ENCODE assay signal across 16 cellular contexts in the genomic region with DNA sequence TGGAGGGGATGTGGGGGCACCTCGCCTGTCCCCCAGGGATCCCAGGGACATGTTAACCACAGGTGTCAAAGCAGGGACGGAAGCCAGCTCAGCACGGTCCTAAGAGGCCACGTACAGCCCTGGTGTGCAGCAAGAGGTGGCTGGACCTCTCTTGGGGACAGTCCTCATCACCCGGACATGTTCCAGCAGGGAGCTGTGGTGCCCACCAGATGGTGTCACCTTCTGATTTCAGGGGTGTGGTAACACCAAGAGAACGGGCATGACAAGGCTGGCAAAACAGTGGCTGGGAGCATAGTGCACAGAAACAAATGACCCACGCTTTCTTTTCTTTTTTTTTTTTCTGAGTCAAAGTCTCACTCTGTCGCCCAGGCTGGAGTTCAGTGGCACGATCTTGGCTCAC. TPM values are rescaled to one million over a fixed set of nuclear protein-coding genes. Genes with fewer than 3 reads are reported as not detected.
DNase-seq lines count a peak whose midpoint lies in the region; ATAC-seq, FAIRE-seq and TF ChIP-seq lines count a peak whose summit lies in the region.
"Had no signal": no experiment of that assay in that cellular context is flagged by ENCODE, and none has a peak within 500 bp of the region (broad histone marks: within the 10 kb centered on the region; RNA-seq: fewer than 3 reads in every experiment).

No MANE protein-coding gene starts in this region.

- ATAC-seq in right lobe of liver (peak; percentile 64 to 85 (median 66)), HepG2 (no peak), HG02759 (IDR thresholded peaks at IDR 0.05; ENCODE audit: unreplicated experiment) (no peak)
- ATAC-seq: GM12878 had no signal

- H3K18ac ChIP-seq in neuronal stem cell (ENCODE audit: low read length): peak overlapping the region; percentile 65

- no peak overlapping the region for H3K4ac ChIP-seq in neuronal stem cell (ENCODE audit: low read length)

- H4K8ac ChIP-seq in neuronal stem cell (ENCODE audit: low read depth, low read length): no peak overlapping the region

- in situ Hi-C loops in HepG2 (cut with HindIII; ENCODE audit: extremely low pct_ligation_motif_present, low pct_unique_long_range_greater_than_20kb): loop anchor here (10.0 kb wide), 1 partner anchor 161 kb away; no protein-coding TSS in a partner anchor

- CTCF ChIA-PET in HepG2 (lab: Yijun Ruan, JAX; ENCODE audit: low intra/inter-chr PET ratio, low total read pairs): no interaction called here

- no peak overlapping the region for H2BK5ac ChIP-seq in neuronal stem cell (ENCODE audit: low read length)

- no peak for TF ChIP-seq RAD21 in HepG2 (CRISPR knock-in tag; IDR thresholded peaks at IDR 0.05)

- H2BK120ac ChIP-seq in neuronal stem cell (ENCODE audit: low read depth, low read length): no peak overlapping the region

- intact Hi-C loops in right lobe of liver (cut with DNase I) (no loop called here), HepG2 (cut with micrococcal nuclease; ENCODE audit: unreplicated experiment) (no loop called here)

- no peaks in the 10 kb centered on the region for H3K79me1 ChIP-seq in neuronal stem cell (ENCODE audit: low read depth, low read length)

- H3K79me2 ChIP-seq in HepG2 (ENCODE audit: insufficient read depth, low read length): no peaks in the 10 kb centered on the region

- no peak overlapping the region for H3K23ac ChIP-seq in neuronal stem cell (ENCODE audit: low read depth, low read length, poor library complexity)

- H3K4me3 ChIP-seq in right lobe of liver: no peak overlapping the region
- no peak overlapping the region for H3K4me3 ChIP-seq in HepG2 (replicated peaks in 1 of 3; ENCODE audit: insufficient read depth in 1 of 3, low read depth in 2 of 3, low read length in 3 of 3)
- no peak overlapping the region for H3K4me3 ChIP-seq in bronchial epithelial cell (ENCODE audit: low read depth, low read length)
- no peak overlapping the region for H3K4me3 ChIP-seq in neuronal stem cell (ENCODE audit: low read length in 2 of 2)
- H3K4me3 ChIP-seq: GM12878 had no signal

- H3K27me3 ChIP-seq in right lobe of liver (no peaks in the 10 kb centered on the region), HepG2 (ENCODE audit: control insufficient read depth in 1 of 2, insufficient read depth in 2 of 2, low read length in 2 of 2) (no peaks in the 10 kb centered on the region), bronchial epithelial cell (ENCODE audit: control insufficient read depth, insufficient read depth, low read length) (no peaks in the 10 kb centered on the region), neuronal stem cell (ENCODE audit: control insufficient read depth in 3 of 3, insufficient read depth in 3 of 3, low read depth in 1 of 3, low read length in 3 of 3) (peaks cover 0 to 52% (median 2%) of the 10 kb centered on the region in 3 experiments)

- peak overlapping the region; percentile 24 for H4K91ac ChIP-seq in neuronal stem cell (ENCODE audit: low read depth, low read length, poor library complexity)

- 60% methylated on average over 2 of the region's 9 CpGs for WGBS in right lobe of liver (ENCODE audit: insufficient coverage, low coverage, low lambda C conversion rate, missing lambda C conversion rate)
- 94% methylated on average over 4 of the region's 9 CpGs for WGBS in HepG2 (ENCODE audit: low lambda C conversion rate)
- WGBS in neuronal stem cell (ENCODE audit: extremely low coverage in 2 of 2, insufficient read length in 2 of 2, insufficient replicate concordance in 1 of 2), 2 donors: no CpG with 5 or more reads among the region's 9 CpGs

- BruUV-seq in HepG2 (replicated peaks; lab: Mats Ljungman, UMichigan): no TSS peak

- H2BK12ac ChIP-seq in neuronal stem cell (ENCODE audit: low read length): no peak overlapping the region

- H3K27ac ChIP-seq in right lobe of liver (peak overlapping the region in 1 of 3 donors; percentile 50), HepG2 (ENCODE audit: extremely low read length, insufficient read depth, low read length) (no peak overlapping the region), neuronal stem cell (replicated peaks; ENCODE audit: low read length) (no peak overlapping the region)
- H3K27ac ChIP-seq: C4-2B had no signal

- H3K14ac ChIP-seq in neuronal stem cell (ENCODE audit: low read length): no peak overlapping the region

- H4K20me1 ChIP-seq in HepG2 (ENCODE audit: insufficient read depth, low read length): no peaks in the 10 kb centered on the region

- DNase-seq in right lobe of liver: no peak
- no peak for DNase-seq in HepG2 (ENCODE audit: low spot score)
- DNase-seq in bronchial epithelial cell (ENCODE audit: low read depth): no peak
- no peak for DNase-seq in neuronal stem cell (ENCODE audit: low spot score)
- DNase-seq in effector CD8-positive, alpha-beta T cell (lab: John Stamatoyannopoulos, UW): no peak
- no peak for DNase-seq in NCI-H1092 treated with DMSO at 0.1 percent for 48 hours (lab: John Stamatoyannopoulos, UW)
- DNase-seq in OCI-M2 (lab: John Stamatoyannopoulos, UW; ENCODE audit: unreplicated experiment): no peak
- DNase-seq: 8988T; ACHN; CD4-positive, alpha-beta memory T cell; DMS79 had no signal

- H3K4me2 ChIP-seq in HepG2 (ENCODE audit: low read depth, low read length): no peak overlapping the region
- H3K4me2 ChIP-seq in neuronal stem cell (ENCODE audit: insufficient read depth, low read length, poor library complexity, severe bottlenecking): no peak overlapping the region

- H2AK5ac ChIP-seq in neuronal stem cell (ENCODE audit: low read depth, low read length): no peak overlapping the region

- no peaks in the 10 kb centered on the region for H3K9me3 ChIP-seq in right lobe of liver
- 0 out of 2 replicates have a peak, but pooled peaks cover 4% of the 10 kb centered on the region for H3K9me3 ChIP-seq in HepG2 (ENCODE audit: low read length)
- peaks cover 0 to 7% of the 10 kb centered on the region in 2 donors for H3K9me3 ChIP-seq in neuronal stem cell (replicated peaks in 1 of 2; ENCODE audit: control insufficient read depth in 2 of 2, insufficient read depth in 1 of 2, low read depth in 1 of 2, low read length in 2 of 2)

- POLR2A ChIA-PET in HepG2 (lab: Yijun Ruan, JAX): no interaction called here

- H2BK15ac ChIP-seq in neuronal stem cell (ENCODE audit: low read length): peak overlapping the region; percentile 15

- H3K9ac ChIP-seq in HepG2 (ENCODE audit: insufficient read depth, low read depth, low read length) (no peak overlapping the region), neuronal stem cell (ENCODE audit: low read depth, low read length, poor library complexity) (peak overlapping the region; percentile 30)

- peak in 2 of 4 donors; percentile 5 to 25 for TF ChIP-seq CTCF in right lobe of liver (IDR thresholded peaks at IDR 0.05)
- no peak for TF ChIP-seq CTCF in HepG2 (CRISPR knock-in tag; IDR thresholded peaks at IDR 0.05)
- no peak for TF ChIP-seq CTCF in bronchial epithelial cell (IDR thresholded peaks at IDR 0.05; ENCODE audit: insufficient read depth, low read length, severe bottlenecking)

- no peak for TF ChIP-seq EP300 in HepG2 (IDR thresholded peaks at IDR 0.05; ENCODE audit: low read depth in 2 of 2, low read length in 2 of 2)
- TF ChIP-seq EP300 in HepG2 (CRISPR knock-in tag; IDR thresholded peaks at IDR 0.05; ENCODE audit: borderline replicate concordance): no peak

- no peak for FAIRE-seq in HepG2 (lab: Jason Lieb, UNC)
- FAIRE-seq in bronchial epithelial cell (lab: Jason Lieb, UNC): peak; percentile 76
- FAIRE-seq: GM12878, GM18507, H54 had no signal

- TF ChIP-seq POLR2A in right lobe of liver (IDR thresholded peaks at IDR 0.05) (no peak), HepG2 (IDR thresholded peaks at IDR 0.05; ENCODE audit: insufficient read depth in 1 of 2, low read depth in 2 of 2, low read length in 2 of 2) (no peak)

- H2AFZ ChIP-seq in HepG2 (ENCODE audit: low read length) (no peak overlapping the region), neuronal stem cell (ENCODE audit: low read length) (no peak overlapping the region)

- H3K36me3 ChIP-seq in right lobe of liver (peaks cover 0 to 50% (median 19%) of the 10 kb centered on the region in 4 donors), HepG2 (replicated peaks in 1 of 2; ENCODE audit: control insufficient read depth in 1 of 2, insufficient read depth in 2 of 2, low read length in 2 of 2) (peaks cover 24 to 66% of the 10 kb centered on the region in 2 experiments; a peak in 4 of 5 replicates), bronchial epithelial cell (ENCODE audit: control insufficient read depth, insufficient read depth, low read length) (peaks cover 17% of the 10 kb centered on the region), neuronal stem cell (replicated peaks in 1 of 2; ENCODE audit: control insufficient read depth in 2 of 2, insufficient read depth in 2 of 2, low read length in 2 of 2) (no peaks in the 10 kb centered on the region)

- H3K4me1 ChIP-seq in right lobe of liver: peaks cover 0 to 3% (median 0%) of the 10 kb centered on the region in 4 donors
- no peaks in the 10 kb centered on the region for H3K4me1 ChIP-seq in HepG2 (ENCODE audit: insufficient read depth, low read length)
- no peaks in the 10 kb centered on the region for H3K4me1 ChIP-seq in neuronal stem cell (ENCODE audit: control insufficient read depth in 2 of 2, insufficient read depth in 1 of 2, low read depth in 1 of 2, low read length in 2 of 2)

RNA-seq across cellular contexts. Expression of gene COMT, which starts 25.6 kb away (rescaled TPM):
- 100 to 1,000 TPM; 144 to 270 (median 200) TPM for total RNA-seq in right lobe of liver
- 144 and 162 TPM in 2 replicates for total RNA-seq in HepG2 (2016; rRNA removed; fragmentation: Illumina TruSeq; extraction: Trizol)
- total RNA-seq in HepG2 (2016; cell fraction: cytosol; rRNA removed; fragmentation: Illumina TruSeq; extraction: Trizol; ENCODE audit: low read depth): 44.0 and 61.5 TPM in 2 replicates
- total RNA-seq in HepG2 (2016; cell fraction: insoluble cytoplasmic fraction; rRNA removed; fragmentation: Illumina TruSeq; extraction: Trizol): 127 and 167 TPM in 2 replicates
- total RNA-seq in HepG2 (2016; cell fraction: membrane; rRNA removed; fragmentation: Illumina TruSeq; extraction: Trizol): 60.4 and 90.3 TPM in 2 replicates
- total RNA-seq in HepG2 (2016; cell fraction: nucleus; rRNA removed; fragmentation: Illumina TruSeq; extraction: Trizol): 92.2 and 95.4 TPM in 2 replicates
- polyA plus RNA-seq in HepG2 (2011; rRNA removed): 156 and 194 TPM in 2 replicates
- polyA plus RNA-seq in HepG2 (2011; cell fraction: cytosol; rRNA removed): 185 and 260 TPM in 2 replicates
- 192 TPM in 2 replicates for polyA plus RNA-seq in HepG2 (2011; cell fraction: nucleus; rRNA removed)
- polyA plus RNA-seq in HepG2 (2012): 90.6 and 123 TPM in 2 replicates
- polyA plus RNA-seq in HepG2 (2016; cell fraction: cytosol; fragmentation: Illumina TruSeq; extraction: Trizol; ENCODE audit: low read depth): 59.9 and 87.6 TPM in 2 replicates
- 139 and 159 TPM in 2 replicates for polyA plus RNA-seq in HepG2 (2016; cell fraction: insoluble cytoplasmic fraction; fragmentation: Illumina TruSeq; extraction: Trizol; ENCODE audit: low read depth)
- polyA plus RNA-seq in HepG2 (2016; cell fraction: membrane; fragmentation: Illumina TruSeq; extraction: Trizol; ENCODE audit: low read depth): 62.3 and 85.6 TPM in 2 replicates
- polyA plus RNA-seq in HepG2 (2016; cell fraction: nucleus; fragmentation: Illumina TruSeq; extraction: Trizol; ENCODE audit: insufficient read depth, low read depth): 155 and 158 TPM in 2 replicates
- polyA minus RNA-seq in HepG2 (2011; rRNA and poly(A)+ RNA removed; ENCODE audit: low replicate concordance): 32.2 and 191 TPM in 2 replicates
- polyA minus RNA-seq in HepG2 (2011; cell fraction: cytosol; rRNA and poly(A)+ RNA removed): 76.6 and 84.9 TPM in 2 replicates
- polyA minus RNA-seq in HepG2 (2011; cell fraction: nucleus; rRNA and poly(A)+ RNA removed): 33.6 and 36.1 TPM in 2 replicates
- total RNA-seq in bronchial epithelial cell: 221 and 272 TPM in 2 replicates
- 7.3 TPM for polyA plus RNA-seq in neuronal stem cell (2013, experiment 1 of 2)
- polyA plus RNA-seq in neuronal stem cell (2013, experiment 2 of 2): 6.4 TPM

RNA-seq across cellular contexts. Expression of gene TXNRD2, which starts 25.6 kb away (rescaled TPM):
- total RNA-seq in right lobe of liver: 10 to 100 TPM; 35.9 to 47.8 (median 44.3) TPM
- total RNA-seq in HepG2 (2016; rRNA removed; fragmentation: Illumina TruSeq; extraction: Trizol): 16.4 and 18.6 TPM in 2 replicates
- 4.6 and 5.3 TPM in 2 replicates for total RNA-seq in HepG2 (2016; cell fraction: cytosol; rRNA removed; fragmentation: Illumina TruSeq; extraction: Trizol; ENCODE audit: low read depth)
- 16.6 and 20.5 TPM in 2 replicates for total RNA-seq in HepG2 (2016; cell fraction: insoluble cytoplasmic fraction; rRNA removed; fragmentation: Illumina TruSeq; extraction: Trizol)
- 7.4 and 8.1 TPM in 2 replicates for total RNA-seq in HepG2 (2016; cell fraction: membrane; rRNA removed; fragmentation: Illumina TruSeq; extraction: Trizol)
- 17.3 and 19.7 TPM in 2 replicates for total RNA-seq in HepG2 (2016; cell fraction: nucleus; rRNA removed; fragmentation: Illumina TruSeq; extraction: Trizol)
- 17.5 and 23.4 TPM in 2 replicates for polyA plus RNA-seq in HepG2 (2011; rRNA removed)
- 11.8 and 19.6 TPM in 2 replicates for polyA plus RNA-seq in HepG2 (2011; cell fraction: cytosol; rRNA removed)
- 74.7 and 94.3 TPM in 2 replicates for polyA plus RNA-seq in HepG2 (2011; cell fraction: nucleus; rRNA removed)
- polyA plus RNA-seq in HepG2 (2012): 11.2 and 13.2 TPM in 2 replicates
- polyA plus RNA-seq in HepG2 (2016; cell fraction: cytosol; fragmentation: Illumina TruSeq; extraction: Trizol; ENCODE audit: low read depth): 3.6 and 4.0 TPM in 2 replicates
- 17.8 and 20.1 TPM in 2 replicates for polyA plus RNA-seq in HepG2 (2016; cell fraction: insoluble cytoplasmic fraction; fragmentation: Illumina TruSeq; extraction: Trizol; ENCODE audit: low read depth)
- polyA plus RNA-seq in HepG2 (2016; cell fraction: membrane; fragmentation: Illumina TruSeq; extraction: Trizol; ENCODE audit: low read depth): 5.9 and 6.5 TPM in 2 replicates
- polyA plus RNA-seq in HepG2 (2016; cell fraction: nucleus; fragmentation: Illumina TruSeq; extraction: Trizol; ENCODE audit: insufficient read depth, low read depth): 34.4 and 34.7 TPM in 2 replicates
- 28.2 and 29.9 TPM in 2 replicates for polyA minus RNA-seq in HepG2 (2011; rRNA and poly(A)+ RNA removed; ENCODE audit: low replicate concordance)
- polyA minus RNA-seq in HepG2 (2011; cell fraction: cytosol; rRNA and poly(A)+ RNA removed): 10.6 and 12.9 TPM in 2 replicates
- 24.5 and 27.3 TPM in 2 replicates for polyA minus RNA-seq in HepG2 (2011; cell fraction: nucleus; rRNA and poly(A)+ RNA removed)
- 12.9 and 19.1 TPM in 2 replicates for total RNA-seq in bronchial epithelial cell
- polyA plus RNA-seq in neuronal stem cell (2013, experiment 1 of 2): 16.7 TPM
- polyA plus RNA-seq in neuronal stem cell (2013, experiment 2 of 2): 17.7 TPM

Comparison
In these comparisons a context has a peak if more than half of its experiments do, and no peak if none do; other contexts are left out.
1. ATAC-seq: peak in right lobe of liver (4 of 4); none in HepG2 (single experiment) and HG02759 (single experiment).